In genomic region chr1:39926343-39926769, GRCh38 we compare ENCODE assay signal across 11 cellular contexts. TPM values are rescaled to one million over a fixed set of nuclear protein-coding genes. Genes with fewer than 3 reads are reported as not detected.
DNase-seq lines count a peak whose midpoint lies in the region; ATAC-seq and TF ChIP-seq lines count a peak whose summit lies in the region.
"Had no signal": no experiment of that assay in that cellular context is flagged by ENCODE, and none has a peak within 500 bp of the region (broad histone marks: within the 10 kb centered on the region; RNA-seq: fewer than 3 reads in every experiment).

No MANE protein-coding gene starts in this region.

- H3K27ac Mint-ChIP-seq in progenitor cell of endocrine pancreas: peak overlapping the region; percentile 42

- H3K9me3 ChIP-seq in Karpas-422 (ENCODE audit: low read length): no peaks in the 10 kb centered on the region

- no peak for TF ChIP-seq CTCF in fibroblast of mammary gland (conservative IDR thresholded peaks at IDR 0.05; ENCODE audit: control insufficient read depth, insufficient read depth, low read depth, low read length)
- no peak for TF ChIP-seq CTCF in progenitor cell of endocrine pancreas (IDR thresholded peaks at IDR 0.05; ENCODE audit: unreplicated experiment)

- H3K9ac ChIP-seq in Karpas-422 (ENCODE audit: low read length): no peak overlapping the region
- H3K9ac ChIP-seq: parathyroid adenoma had no signal

- no peak overlapping the region for H3K27ac ChIP-seq in Karpas-422 (ENCODE audit: low read length)
- H3K27ac ChIP-seq: coronary artery, parathyroid adenoma had no signal

- no peak for ATAC-seq in GM18520 (IDR thresholded peaks at IDR 0.05; ENCODE audit: unreplicated experiment)

- no peak overlapping the region for H3K4me2 ChIP-seq in Karpas-422 (ENCODE audit: low read depth, low read length, poor library complexity, severe bottlenecking)

- no peaks in the 10 kb centered on the region for H4K20me1 ChIP-seq in Karpas-422 (ENCODE audit: insufficient read depth, low read depth, low read length)

- H3K36me3 Mint-ChIP-seq in progenitor cell of endocrine pancreas (ENCODE audit: insufficient read depth): no peaks in the 10 kb centered on the region

- H3K9me2 ChIP-seq in Karpas-422 (replicated peaks; ENCODE audit: insufficient read depth, low read length): no peaks in the 10 kb centered on the region

- H3K4me3 Mint-ChIP-seq in progenitor cell of endocrine pancreas (ENCODE audit: low read depth): no peak overlapping the region

- H3K27me3 ChIP-seq in Karpas-422 (ENCODE audit: low read length): no peaks in the 10 kb centered on the region

- H3K4me3 ChIP-seq in fibroblast of mammary gland (ENCODE audit: control insufficient read depth, low read depth, low read length) (no peak overlapping the region), Karpas-422 (ENCODE audit: low read length) (no peak overlapping the region)
- H3K4me3 ChIP-seq: coronary artery had no signal

- H3K79me2 ChIP-seq in Karpas-422 (ENCODE audit: low read length): no peaks in the 10 kb centered on the region
- H3K79me2 ChIP-seq: parathyroid adenoma had no signal

- H3K27me3 Mint-ChIP-seq in progenitor cell of endocrine pancreas: peaks cover 36% of the 10 kb centered on the region

- H3K36me3 ChIP-seq in Karpas-422 (ENCODE audit: insufficient read depth, low read length): no peaks in the 10 kb centered on the region

- H3K4me1 Mint-ChIP-seq in progenitor cell of endocrine pancreas (ENCODE audit: low read depth): peaks cover 13% of the 10 kb centered on the region

- DNase-seq in GDM1 (lab: John Stamatoyannopoulos, UW) (peak; percentile 27), OCI-M1 (lab: John Stamatoyannopoulos, UW) (peak; percentile 23), fibroblast of mammary gland (ENCODE audit: low read depth) (peak; percentile 60), progenitor cell of endocrine pancreas (ENCODE audit: low spot score, unreplicated experiment) (no peak), GM19240 (ENCODE audit: insufficient read length, low spot score) (no peak), Karpas-422 (no peak), NCI-H226 (no peak)
- DNase-seq: NCI-H526 had no signal

- no peaks in the 10 kb centered on the region for H3K9me3 Mint-ChIP-seq in progenitor cell of endocrine pancreas (ENCODE audit: low read depth)

- H3K4me1 ChIP-seq in Karpas-422 (ENCODE audit: low read length): no peaks in the 10 kb centered on the region
- H3K4me1 ChIP-seq: parathyroid adenoma had no signal

- H2AFZ ChIP-seq in Karpas-422 (ENCODE audit: low read length): no peak overlapping the region
- H2AFZ ChIP-seq: parathyroid adenoma had no signal

RNA-seq across cellular contexts. Expression of gene MYCL, which starts 24.6 kb away (rescaled TPM):
- 19.3 and 21.3 TPM in 2 replicates for total RNA-seq in progenitor cell of endocrine pancreas
- 1.5 TPM in 2 replicates for total RNA-seq in Karpas-422 (2014; rRNA removed; shearing (Covaris generic); ENCODE audit: low replicate concordance)

RNA-seq across cellular contexts. Expression of gene MFSD2A, which starts 28.6 kb away (rescaled TPM):
- 1.8 and 2.4 TPM in 2 replicates for total RNA-seq in progenitor cell of endocrine pancreas
- total RNA-seq in Karpas-422 (2014; rRNA removed; shearing (Covaris generic); ENCODE audit: low replicate concordance): 11.6 and 20.8 TPM in 2 replicates

RNA-seq across cellular contexts. Expression of gene TRIT1, which starts 43.1 kb away (rescaled TPM):
- total RNA-seq in progenitor cell of endocrine pancreas: 35.9 and 43.3 TPM in 2 replicates
- 43.6 and 50.3 TPM in 2 replicates for total RNA-seq in Karpas-422 (2014; rRNA removed; shearing (Covaris generic); ENCODE audit: low replicate concordance)

Comparison
In these comparisons a context has a peak if more than half of its experiments do, and no peak if none do; other contexts are left out.
1. DNase-seq: peak in GDM1 (single experiment), OCI-M1 (single experiment) and fibroblast of mammary gland (single experiment); none in progenitor cell of endocrine pancreas (single experiment), GM19240 (single experiment), Karpas-422 (single experiment) and NCI-H226 (single experiment).